In genomic region chr15:56734013-56734625, GRCh38 we compare ENCODE assay signal across 9 cellular contexts. TPM values are rescaled to one million over a fixed set of nuclear protein-coding genes. Genes with fewer than 3 reads are reported as not detected.
DNase-seq lines count a peak whose midpoint lies in the region; ATAC-seq, FAIRE-seq and TF ChIP-seq lines count a peak whose summit lies in the region.
"Had no signal": no experiment of that assay in that cellular context is flagged by ENCODE, and none has a peak within 500 bp of the region (broad histone marks: within the 10 kb centered on the region; RNA-seq: fewer than 3 reads in every experiment).

No MANE protein-coding gene starts in this region.

- CTCF ChIA-PET in CD4-positive, alpha-beta T cell (lab: Charles Lee), result interaction anchor here (0.6 kb wide), 1 partner anchor 7 kb away, joined by 5 read pairs; no protein-coding TSS in a partner anchor

- 94% methylated on average over 9 of the region's 9 CpGs for WGBS in hepatocyte (ENCODE audit: low lambda C conversion rate, missing lambda C conversion rate)

- peaks cover 26% of the 10 kb centered on the region for H3K4me1 ChIP-seq in KMS-11 (ENCODE audit: low read depth, poor library complexity, severe bottlenecking)
- peaks cover 7% of the 10 kb centered on the region for H3K4me1 ChIP-seq in hepatocyte (ENCODE audit: insufficient read depth)

- intact Hi-C loops in CD4-positive, alpha-beta T cell (cut with DNase I, micrococcal nuclease), result loop anchor here (2.0 to 10.0 kb wide), 5 partner anchors 153 to 971 kb away; partner anchors contain the start of genes POLR2M (in 1 of the 2), RFX7 (in 1 of the 2) and TCF12 (in 1 of the 2)

- no peaks in the 10 kb centered on the region for H3K27me3 Mint-ChIP-seq in CD4-positive, alpha-beta T cell

- TF ChIP-seq EP300 in neural cell (conservative IDR thresholded peaks at IDR 0.05; ENCODE audit: poor library complexity, severe bottlenecking), result no peak

- peak overlapping the region; percentile 48 for H3K27ac ChIP-seq in CD4-positive, alpha-beta T cell (ENCODE audit: low read depth, low read length)
- H3K27ac ChIP-seq in KMS-11 (no peak overlapping the region), neural cell (ENCODE audit: low read length) (no peak overlapping the region), hepatocyte (no peak overlapping the region)

- no peaks in the 10 kb centered on the region for H3K27me3 ChIP-seq in CD4-positive, alpha-beta T cell (ENCODE audit: control insufficient read depth, insufficient read depth, low read length)
- H3K27me3 ChIP-seq in KMS-11 (ENCODE audit: insufficient read depth, low read depth) (no peaks in the 10 kb centered on the region), bronchial epithelial cell (ENCODE audit: control insufficient read depth, insufficient read depth, low read length) (no peaks in the 10 kb centered on the region), neural cell (ENCODE audit: insufficient read depth, low read depth, low read length) (no peaks in the 10 kb centered on the region), hepatocyte (no peaks in the 10 kb centered on the region)

- no peak overlapping the region for H3K4me3 ChIP-seq in KMS-11 (IDR thresholded peaks at IDR 0.05; ENCODE audit: insufficient read depth, low read depth, low read length)
- peak overlapping the region; percentile 73 for H3K4me3 ChIP-seq in bronchial epithelial cell (ENCODE audit: low read depth, low read length)
- no peak overlapping the region for H3K4me3 ChIP-seq in neural cell (ENCODE audit: low read length)
- H3K4me3 ChIP-seq in hepatocyte, result no peak overlapping the region

- H3K79me2 ChIP-seq in KMS-11 (ENCODE audit: insufficient read depth, low read depth), result peaks cover 18% of the 10 kb centered on the region
- H3K79me2 ChIP-seq in neural cell (replicated peaks; ENCODE audit: insufficient read depth, low read length), result peaks cover 22% of the 10 kb centered on the region
- H3K79me2 ChIP-seq in hepatocyte, result no peaks in the 10 kb centered on the region

- H3K9me2 ChIP-seq in neural cell (ENCODE audit: insufficient read depth, low read length) (no peaks in the 10 kb centered on the region), hepatocyte (replicated peaks; ENCODE audit: insufficient read depth) (no peaks in the 10 kb centered on the region)

- H3K27ac Mint-ChIP-seq in CD4-positive, alpha-beta T cell, result peak overlapping the region; percentile 67

- no peaks in the 10 kb centered on the region for H3F3A ChIP-seq in neural cell (ENCODE audit: insufficient read depth, low read length, poor library complexity, severe bottlenecking)

- no peaks in the 10 kb centered on the region for H3K9me3 ChIP-seq in CD4-positive, alpha-beta T cell (ENCODE audit: control insufficient read depth, low read length)
- H3K9me3 ChIP-seq in neural cell (ENCODE audit: low read length) (no peaks in the 10 kb centered on the region), hepatocyte (ENCODE audit: low read depth) (no peaks in the 10 kb centered on the region)

- no peak for TF ChIP-seq CTCF in CD4-positive, alpha-beta T cell (IDR thresholded peaks at IDR 0.05)
- TF ChIP-seq CTCF in KMS-11 (conservative IDR thresholded peaks at IDR 0.05; ENCODE audit: low read depth, low read length), result no peak
- TF ChIP-seq CTCF in bronchial epithelial cell (IDR thresholded peaks at IDR 0.05; ENCODE audit: insufficient read depth, low read length, severe bottlenecking), result no peak
- no peak for TF ChIP-seq CTCF in neural cell (IDR thresholded peaks at IDR 0.05; ENCODE audit: poor library complexity, severe bottlenecking)
- TF ChIP-seq CTCF in hepatocyte (IDR thresholded peaks at IDR 0.05; ENCODE audit: poor library complexity), result no peak

- H3K36me3 ChIP-seq in KMS-11 (ENCODE audit: insufficient read depth) (no peaks in the 10 kb centered on the region), bronchial epithelial cell (ENCODE audit: control insufficient read depth, insufficient read depth, low read length) (no peaks in the 10 kb centered on the region), neural cell (ENCODE audit: insufficient read depth, low read length) (no peaks in the 10 kb centered on the region), hepatocyte (replicated peaks; ENCODE audit: insufficient read depth, low read depth) (no peaks in the 10 kb centered on the region)

- no peak overlapping the region; the same call in 1 of the 2 replicates for H3K9ac ChIP-seq in KMS-11
- peak overlapping the region; percentile 85 for H3K9ac ChIP-seq in neural cell (ENCODE audit: low read length)

- peak overlapping the region; percentile 85 for H2AFZ ChIP-seq in KMS-11 (ENCODE audit: low read depth)
- H2AFZ ChIP-seq in neural cell (ENCODE audit: low read depth, low read length), result no peak overlapping the region
- no peak overlapping the region for H2AFZ ChIP-seq in hepatocyte

- peaks cover 34% of the 10 kb centered on the region for H3K4me1 Mint-ChIP-seq in CD4-positive, alpha-beta T cell (ENCODE audit: low read depth)

- DNase-seq in CD4-positive, alpha-beta T cell, result peak in 1 of 10 experiments; percentile 7
- DNase-seq in bronchial epithelial cell (ENCODE audit: low read depth), result peak; percentile 16
- DNase-seq in hepatocyte (ENCODE audit: low spot score), result no peak
- DNase-seq in amygdala (lab: John Stamatoyannopoulos, UW), result no peak
- no peak for DNase-seq in SKM-1 treated with dmso at 0.1 percent for 144 hours (lab: John Stamatoyannopoulos, UW; ENCODE audit: unreplicated experiment)
- DNase-seq in ecto neural progenitor cell (ENCODE audit: low spot score), result no peak

- H4K20me1 ChIP-seq in KMS-11 (ENCODE audit: insufficient read depth), result no peaks in the 10 kb centered on the region
- no peaks in the 10 kb centered on the region for H4K20me1 ChIP-seq in neural cell (ENCODE audit: insufficient read depth)
- no peaks in the 10 kb centered on the region for H4K20me1 ChIP-seq in hepatocyte (ENCODE audit: insufficient read depth, poor library complexity, severe bottlenecking)

- FAIRE-seq in bronchial epithelial cell (lab: Jason Lieb, UNC), result no peak
- FAIRE-seq: endometrium had no signal

- POLR2A ChIA-PET in CD4-positive, alpha-beta T cell (lab: Charles Lee), result interaction anchor here (0.6 to 2.1 kb wide), 12 partner anchors 9 to 1537 kb away, joined by 3 to 15 read pairs (median 4); partner anchors contain the start of genes POLR2M, RSL24D1 and TCF12

- H3K36me3 Mint-ChIP-seq in CD4-positive, alpha-beta T cell (ENCODE audit: low read depth), result peaks cover 16% of the 10 kb centered on the region

- ATAC-seq in CD4-positive, alpha-beta T cell (ENCODE audit: poor library complexity), result no peak

- 0 out of 2 replicates have a peak overlapping the region, but pooled peaks have one; percentile 58 for H3K4me2 ChIP-seq in KMS-11
- H3K4me2 ChIP-seq in neural cell (ENCODE audit: low read length), result no peak overlapping the region
- no peak overlapping the region for H3K4me2 ChIP-seq in hepatocyte

- peak overlapping the region; percentile 81 for H3K4me3 Mint-ChIP-seq in CD4-positive, alpha-beta T cell

- no peaks in the 10 kb centered on the region for H3K9me3 Mint-ChIP-seq in CD4-positive, alpha-beta T cell

- TF ChIP-seq RAD21 in neural cell (conservative IDR thresholded peaks at IDR 0.05), result no peak

TF ChIP-seq in neural cell, 6 proteins besides CTCF, POLR2A, EP300 and RAD21:
- no peak for TF ChIP-seq SMC3 (conservative IDR thresholded peaks at IDR 0.05; ENCODE audit: poor library complexity)
- TF ChIP-seq TAF1 (IDR thresholded peaks at IDR 0.05; ENCODE audit: low read depth), result no peak
- no peak for TF ChIP-seq REST (IDR thresholded peaks at IDR 0.05; ENCODE audit: borderline replicate concordance)
- TF ChIP-seq MXI1 (conservative IDR thresholded peaks at IDR 0.05; ENCODE audit: poor library complexity, severe bottlenecking), result no peak
- no peak for TF ChIP-seq POLR2AphosphoS5 (IDR thresholded peaks at IDR 0.05)
- no peak for TF ChIP-seq EZH2 (IDR thresholded peaks at IDR 0.05; ENCODE audit: borderline replicate concordance, insufficient read depth, low read length, poor library complexity, severe bottlenecking)

RNA-seq across cellular contexts. Expression of gene ZNF280D, which starts 0.8 kb away (rescaled TPM):
- total RNA-seq in CD4-positive, alpha-beta T cell, result 10 to 100 TPM; 27.2 to 30.3 TPM
- 8.7 and 9.5 TPM in 2 replicates for total RNA-seq in bronchial epithelial cell
- 29.8 and 35.4 TPM in 2 replicates for polyA plus RNA-seq in neural cell
- polyA minus RNA-seq in neural cell, result 65.3 and 69.9 TPM in 2 replicates
- total RNA-seq in hepatocyte, result 0.87 and 1.7 TPM in 2 replicates
- polyA plus RNA-seq in hepatocyte, result 0.54 TPM in 1 of 2 replicates, not detected in the other
